ENCODE assay signal across 1 cellular context in the genomic region with DNA sequence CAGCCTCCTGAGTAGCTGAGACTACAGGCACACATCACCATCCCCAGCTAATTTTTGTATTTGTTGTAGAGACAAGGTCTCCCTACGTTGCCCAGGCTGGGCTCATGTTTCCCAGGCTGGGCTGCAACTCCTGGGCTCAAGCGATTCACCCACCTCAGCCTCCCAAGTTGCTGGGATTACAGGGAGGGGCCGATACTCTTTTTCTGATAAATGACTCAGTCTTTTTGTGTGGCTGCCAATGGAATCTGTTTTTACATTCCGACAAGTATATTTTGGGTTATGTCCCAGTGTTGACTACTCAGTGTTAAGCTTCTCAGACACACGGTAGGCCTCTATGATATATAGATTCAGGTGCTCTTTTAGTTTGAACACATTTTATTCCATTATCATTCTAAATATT.
TF ChIP-seq lines count a peak whose summit lies in the region.

No MANE protein-coding gene starts in this region.

TF ChIP-seq in HCT116, 20 proteins besides CTCF, POLR2A, EP300 and RAD21 (continued from another document):
- TF ChIP-seq ZFX (IDR thresholded peaks at IDR 0.05) (no peak), POLR2AphosphoS5 (IDR thresholded peaks at IDR 0.05; ENCODE audit: low read depth, low read length) (no peak), FOSL1 (IDR thresholded peaks at IDR 0.05; ENCODE audit: low read depth) (no peak), SIN3A (IDR thresholded peaks at IDR 0.05; ENCODE audit: low read depth) (no peak), ZNF274 (IDR thresholded peaks at IDR 0.05; ENCODE audit: low read depth, low read length) (no peak), JUND (IDR thresholded peaks at IDR 0.05) (no peak), YY1 (IDR thresholded peaks at IDR 0.05; ENCODE audit: extremely low read depth, insufficient replicate concordance, low read depth, low read length) (no peak)
- TF ChIP-seq, protein P1, sequence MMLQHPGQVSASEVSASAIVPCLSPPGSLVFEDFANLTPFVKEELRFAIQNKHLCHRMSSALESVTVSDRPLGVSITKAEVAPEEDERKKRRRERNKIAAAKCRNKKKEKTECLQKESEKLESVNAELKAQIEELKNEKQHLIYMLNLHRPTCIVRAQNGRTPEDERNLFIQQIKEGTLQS (IDR thresholded peaks at IDR 0.05) = no peak
TF ChIP-seq in HCT116: peak in this region for 0.
